In genomic region chr15:47484119-47484518, GRCh38 we compare ENCODE assay signal across 15 cellular contexts.
DNase-seq lines count a peak whose midpoint lies in the region; ATAC-seq and TF ChIP-seq lines count a peak whose summit lies in the region.
"Had no signal": no experiment of that assay in that cellular context is flagged by ENCODE, and none has a peak within 500 bp of the region (broad histone marks: within the 10 kb centered on the region; RNA-seq: fewer than 3 reads in every experiment).

No MANE protein-coding gene starts in this region.

- no peak for TF ChIP-seq EP300 in upper lobe of left lung (IDR thresholded peaks at IDR 0.05)

- no peak overlapping the region for H3K9ac ChIP-seq in BLaER1 treated with 17β-estradiol and CSF1 and Interleukin-3, amounts not matched to agents 10 nM and 100 nM

- no peak overlapping the region for H3K4me3 Mint-ChIP-seq in progenitor cell of endocrine pancreas (ENCODE audit: low read depth)
- H3K4me3 Mint-ChIP-seq: activated CD4-positive, alpha-beta memory T cell treated with anti-CD3 and anti-CD28 coated beads, Interleukin-2, amount 10 ng/mL, durations not matched to agents 7 days and 5 days; activated T-helper 17 cell treated with anti-CD3 and anti-CD28 coated beads, Interleukin-2, amount 50 U/mL, for 72 hours; stimulated activated naive CD8-positive, alpha-beta T cell treated with anti-CD3 and anti-CD28 coated beads, Interleukin-15, amount 100 ng/mL, for 72 hours had no signal

- no peaks in the 10 kb centered on the region for H3K27me3 Mint-ChIP-seq in progenitor cell of endocrine pancreas
- H3K27me3 Mint-ChIP-seq: activated CD4-positive, alpha-beta memory T cell treated with anti-CD3 and anti-CD28 coated beads, Interleukin-2, amount 10 ng/mL, durations not matched to agents 7 days and 5 days; stimulated activated naive CD8-positive, alpha-beta T cell treated with anti-CD3 and anti-CD28 coated beads, Interleukin-15, amount 100 ng/mL, for 72 hours had no signal

- no peaks in the 10 kb centered on the region for H4K20me1 ChIP-seq in BLaER1 treated with 17β-estradiol and CSF1 and Interleukin-3, amounts not matched to agents 10 nM and 100 nM

- H3K36me3 Mint-ChIP-seq in progenitor cell of endocrine pancreas (ENCODE audit: insufficient read depth), result no peaks in the 10 kb centered on the region

- in situ Hi-C loops in SK-MEL-5 (cut with HindIII; ENCODE audit: low pct_unique_long_range_greater_than_20kb, low sequenced_read_pairs), result no loop called here

- H3K4me1 Mint-ChIP-seq in progenitor cell of endocrine pancreas (ENCODE audit: low read depth), result no peaks in the 10 kb centered on the region
- H3K4me1 Mint-ChIP-seq: activated CD4-positive, alpha-beta memory T cell treated with anti-CD3 and anti-CD28 coated beads, Interleukin-2, amount 10 ng/mL, durations not matched to agents 7 days and 5 days; activated T-helper 17 cell treated with anti-CD3 and anti-CD28 coated beads, Interleukin-2, amount 50 U/mL, for 72 hours; stimulated activated naive CD8-positive, alpha-beta T cell treated with anti-CD3 and anti-CD28 coated beads, Interleukin-15, amount 100 ng/mL, for 72 hours had no signal

- no peak overlapping the region for H3K27ac Mint-ChIP-seq in progenitor cell of endocrine pancreas
- H3K27ac Mint-ChIP-seq: activated CD4-positive, alpha-beta memory T cell treated with anti-CD3 and anti-CD28 coated beads, Interleukin-2, amount 10 ng/mL, durations not matched to agents 7 days and 5 days; activated T-helper 17 cell treated with anti-CD3 and anti-CD28 coated beads, Interleukin-2, amount 50 U/mL, for 72 hours; stimulated activated naive CD8-positive, alpha-beta T cell treated with anti-CD3 and anti-CD28 coated beads, Interleukin-15, amount 100 ng/mL, for 72 hours had no signal

- peak overlapping the region in 6 of 11 experiments; percentile 4 to 23 (median 10); a peak in 8 of 22 replicates for H3K4me2 ChIP-seq in BLaER1 treated with 17β-estradiol and CSF1 and Interleukin-3, amounts not matched to agents 10 nM and 100 nM

- H3K36me3 ChIP-seq in BLaER1 treated with 17β-estradiol and CSF1 and Interleukin-3, amounts not matched to agents 10 nM and 100 nM, result no peaks in the 10 kb centered on the region
- no peaks in the 10 kb centered on the region for H3K36me3 ChIP-seq in upper lobe of left lung
- H3K36me3 ChIP-seq: BE2C, left lung had no signal

- H3K9me3 ChIP-seq in BLaER1 treated with 17β-estradiol and CSF1 and Interleukin-3, amounts not matched to agents 10 nM and 100 nM (replicated peaks in 1 of 11), result peaks cover 0 to 3% (median under 1%) of the 10 kb centered on the region in 11 experiments; a peak in 3 of 22 replicates
- H3K9me3 ChIP-seq in upper lobe of left lung, result no peaks in the 10 kb centered on the region
- H3K9me3 ChIP-seq: BE2C, left lung had no signal

- no peak for TF ChIP-seq POLR2A in upper lobe of left lung (IDR thresholded peaks at IDR 0.05)

- H3K27me3 ChIP-seq in BLaER1 treated with 17β-estradiol and CSF1 and Interleukin-3, amounts not matched to agents 10 nM and 100 nM, result no peaks in the 10 kb centered on the region
- H3K27me3 ChIP-seq in HL-60 (ENCODE audit: insufficient read depth, poor library complexity, severe bottlenecking), result no peaks in the 10 kb centered on the region
- no peaks in the 10 kb centered on the region for H3K27me3 ChIP-seq in upper lobe of left lung
- H3K27me3 ChIP-seq: BE2C, left lung had no signal

- WGBS in upper lobe of left lung, 2 donors, result 52 to 66% methylated on average over 4 of the region's 4 CpGs

- TF ChIP-seq CTCF in HL-60 (IDR thresholded peaks at IDR 0.05; ENCODE audit: insufficient read depth, low read length) (no peak), fibroblast of pulmonary artery (IDR thresholded peaks at IDR 0.05; ENCODE audit: low read length, missing control alignments) (no peak), progenitor cell of endocrine pancreas (IDR thresholded peaks at IDR 0.05; ENCODE audit: unreplicated experiment) (no peak), upper lobe of left lung (IDR thresholded peaks at IDR 0.05) (no peak)

- no peaks in the 10 kb centered on the region for H3K9me3 Mint-ChIP-seq in progenitor cell of endocrine pancreas (ENCODE audit: low read depth)

- H3K4me1 ChIP-seq in BLaER1 treated with 17β-estradiol and CSF1 and Interleukin-3, amounts not matched to agents 10 nM and 100 nM, result peaks cover 0 to 6% (median 0%) of the 10 kb centered on the region in 10 experiments; a peak in 4 of 20 replicates
- no peaks in the 10 kb centered on the region for H3K4me1 ChIP-seq in upper lobe of left lung
- H3K4me1 ChIP-seq: BE2C, left lung had no signal

- no peak overlapping the region; a peak in 1 of 22 replicates for H3K27ac ChIP-seq in BLaER1 treated with 17β-estradiol and CSF1 and Interleukin-3, amounts not matched to agents 10 nM and 100 nM
- H3K27ac ChIP-seq in HL-60 (replicated peaks) (peak overlapping the region; percentile 32; the same call in 1 of the 2 replicates), upper lobe of left lung (no peak overlapping the region)
- H3K27ac ChIP-seq: left lung had no signal

- DNase-seq in HL-60 (ENCODE audit: low read depth in 1 of 2, low spot score in 1 of 2) (peak; percentile 29 to 36), SK-MEL-5 (ENCODE audit: low read depth, low spot score) (peak; percentile 3), fibroblast of pulmonary artery (ENCODE audit: low read depth) (peak; percentile 77), progenitor cell of endocrine pancreas (ENCODE audit: low spot score, unreplicated experiment) (no peak), upper lobe of left lung (no peak), globus pallidus (ENCODE audit: low spot score) (no peak)
- DNase-seq: activated CD4-positive, alpha-beta memory T cell treated with anti-CD3 and anti-CD28 coated beads, Interleukin-2, amount 10 ng/mL, durations not matched to agents 7 days and 5 days; BE2C; left lung; NCI-H2107; stimulated activated naive CD8-positive, alpha-beta T cell treated with anti-CD3 and anti-CD28 coated beads, Interleukin-15, amount 100 ng/mL, for 72 hours; T1000 had no signal

- H3K4me3 ChIP-seq in BLaER1 treated with 17β-estradiol and CSF1 and Interleukin-3, amounts not matched to agents 10 nM and 100 nM, result no peak overlapping the region
- H3K4me3 ChIP-seq in HL-60 (replicated peaks; ENCODE audit: insufficient read depth, low read length) (no peak overlapping the region), fibroblast of pulmonary artery (replicated peaks; ENCODE audit: low read depth, low read length) (no peak overlapping the region), upper lobe of left lung (no peak overlapping the region)
- H3K4me3 ChIP-seq: left lung had no signal

- ATAC-seq in upper lobe of left lung (ENCODE audit: low FRiP score in 2 of 2) (no peak), HG03280 (IDR thresholded peaks at IDR 0.05; ENCODE audit: unreplicated experiment) (no peak)
- ATAC-seq: activated T-helper 17 cell treated with anti-CD3 and anti-CD28 coated beads, Interleukin-2, amount 50 U/mL, for 72 hours; left lung; stimulated activated naive CD8-positive, alpha-beta T cell treated with anti-CD3 and anti-CD28 coated beads, Interleukin-15, amount 100 ng/mL, for 72 hours had no signal

Comparison
In these comparisons a context has a peak if more than half of its experiments do, and no peak if none do; other contexts are left out.
1. DNase-seq: peak in HL-60 (2 of 2), SK-MEL-5 (single experiment) and fibroblast of pulmonary artery (single experiment); none in progenitor cell of endocrine pancreas (single experiment), upper lobe of left lung (0 of 2) and globus pallidus (single experiment).